10 cellular contexts compared by ENCODE assay signal in genomic region chr14:24483604-24484252, GRCh38. TPM values are rescaled to one million over a fixed set of nuclear protein-coding genes. Genes with fewer than 3 reads are reported as not detected.
A peak's percentile ranks its signal among the peaks of the same experiment; 100 is the strongest.
DNase-seq lines count a peak whose midpoint lies in the region; ATAC-seq and TF ChIP-seq lines count a peak whose summit lies in the region.
"Had no signal": no experiment of that assay in that cellular context is flagged by ENCODE, and none has a peak within 500 bp of the region (broad histone marks: within the 10 kb centered on the region; RNA-seq: fewer than 3 reads in every experiment).

No MANE protein-coding gene starts in this region.

- H3K27me3 ChIP-seq in adrenal gland: no peaks in the 10 kb centered on the region

- H3K4me3 ChIP-seq in choroid plexus epithelial cell (ENCODE audit: low read depth, low read length): no peak overlapping the region
- no peak overlapping the region for H3K4me3 ChIP-seq in adrenal gland

- intact Hi-C loops in adrenal gland (cut with DNase I): no loop called here

- no peaks in the 10 kb centered on the region for H3K4me1 ChIP-seq in adrenal gland (replicated peaks in 1 of 2)

- no peaks in the 10 kb centered on the region for H3K9me3 ChIP-seq in adrenal gland (replicated peaks in 1 of 3)

- TF ChIP-seq POLR2A in adrenal gland (IDR thresholded peaks at IDR 0.05): no peak

- peak; percentile 74 to 81 for DNase-seq in AML-193 (lab: John Stamatoyannopoulos, UW)
- peak; percentile 73 for DNase-seq in NOMO-1 treated with dmso at 0.1 percent for 144 hours (lab: John Stamatoyannopoulos, UW; ENCODE audit: unreplicated experiment)
- DNase-seq in choroid plexus epithelial cell (ENCODE audit: low read depth): peak; percentile 10
- no peak for DNase-seq in GM03348 (ENCODE audit: low spot score)
- no peak for DNase-seq in adrenal gland
- DNase-seq: NCI-H2227 treated with DMSO at 0.1 percent for 48 hours had no signal

- H3K27ac ChIP-seq in adrenal gland: no peak overlapping the region

- WGBS in adrenal gland, 4 donors: 53 to 65% (median 57%) methylated on average over 4 of the region's 4 CpGs

- TF ChIP-seq CTCF in choroid plexus epithelial cell (conservative IDR thresholded peaks at IDR 0.05; ENCODE audit: low read depth, low read length) (no peak), adrenal gland (IDR thresholded peaks at IDR 0.05) (no peak)

- H3K36me3 ChIP-seq in adrenal gland (replicated peaks in 1 of 2): no peaks in the 10 kb centered on the region

- ATAC-seq in GM18909 (IDR thresholded peaks at IDR 0.05; ENCODE audit: poor library complexity, unreplicated experiment) (peak; percentile 71), HG03521 (IDR thresholded peaks at IDR 0.05; ENCODE audit: unreplicated experiment) (no peak), HG03354 (IDR thresholded peaks at IDR 0.05; ENCODE audit: poor library complexity, severe bottlenecking, unreplicated experiment) (no peak)

RNA-seq across cellular contexts. Expression of gene CMA1, which starts 24.3 kb away (rescaled TPM):
- total RNA-seq in adrenal gland: not detected
- polyA plus RNA-seq in adrenal gland: not detected
- total RNA-seq: cerebellum had no signal

RNA-seq across cellular contexts. Expression of gene SDR39U1, which starts 41.2 kb away (rescaled TPM):
- 100 to 1,000 TPM in 1 of 8 donors, 10 to 100 TPM in 7; 58.9 to 100 (median 77.5) TPM for total RNA-seq in adrenal gland
- polyA plus RNA-seq in adrenal gland: 100 to 1,000 TPM in 2 of 3 donors, 10 to 100 TPM in 1; 50.4 to 218 (median 162) TPM

RNA-seq across cellular contexts. Expression of gene KHNYN, which starts 54.0 kb away (rescaled TPM):
- total RNA-seq in adrenal gland: 10 to 100 TPM; 30.2 to 59.8 (median 45.1) TPM
- 10 to 100 TPM; 18.5 to 48.6 (median 36.2) TPM for polyA plus RNA-seq in adrenal gland

RNA-seq across cellular contexts. Expression of gene CBLN3, which starts 54.3 kb away (rescaled TPM):
- 10 to 100 TPM in 4 of 8 donors, 1 to 10 TPM in 4; 5.0 to 43.6 (median 9.9) TPM for total RNA-seq in adrenal gland
- polyA plus RNA-seq in adrenal gland: 10 to 100 TPM in 2 of 3 donors, 1 to 10 TPM in 1; 3.9 to 35.7 (median 21.3) TPM

Comparison
In these comparisons a context has a peak if more than half of its experiments do, and no peak if none do; other contexts are left out.
1. DNase-seq: peak in AML-193 (2 of 2), NOMO-1 treated with dmso at 0.1 percent for 144 hours (single experiment) and choroid plexus epithelial cell (single experiment); none in GM03348 (single experiment) and adrenal gland (0 of 7).